11 cellular contexts compared by ENCODE assay signal in the genomic region with DNA sequence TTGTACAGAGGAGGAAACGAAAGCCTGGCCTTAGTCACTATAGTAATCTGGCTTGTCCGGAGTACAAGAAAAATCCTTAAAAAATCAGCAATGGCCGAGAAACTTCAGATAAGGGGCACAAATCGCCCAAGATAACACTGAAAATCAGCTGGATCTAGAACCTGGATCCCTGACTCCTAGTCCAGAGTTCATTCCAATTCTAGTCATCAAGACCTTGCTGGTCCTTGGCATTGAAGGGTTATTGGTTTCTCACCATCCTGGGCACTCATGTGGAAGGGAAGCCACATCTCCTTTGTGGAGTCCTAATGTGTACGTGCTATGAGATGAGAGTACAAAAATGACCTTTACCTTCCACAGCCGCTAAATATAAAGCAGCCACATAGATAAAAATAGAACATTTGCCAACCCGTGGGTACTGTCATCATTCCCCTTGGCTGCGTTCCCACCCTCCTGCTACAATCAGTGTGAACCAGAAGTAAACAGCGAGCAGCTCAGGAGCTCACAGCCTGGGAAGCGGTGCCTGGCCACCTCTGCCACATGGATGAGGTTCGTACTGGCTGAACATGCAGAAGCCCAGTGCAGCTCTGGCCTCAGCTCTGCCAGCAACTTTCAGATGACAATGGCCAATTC.
DNase-seq lines count a peak whose midpoint lies in the region; ATAC-seq and TF ChIP-seq lines count a peak whose summit lies in the region.
"Had no signal": no experiment of that assay in that cellular context is flagged by ENCODE, and none has a peak within 500 bp of the region (broad histone marks: within the 10 kb centered on the region; RNA-seq: fewer than 3 reads in every experiment).

No MANE protein-coding gene starts in this region.

- H3K36me3 ChIP-seq in HEK293 (ENCODE audit: control insufficient read depth in 2 of 2, insufficient read depth in 1 of 2, low read length in 2 of 2) = no peaks in the 10 kb centered on the region
- H3K36me3 ChIP-seq in skeletal muscle tissue (ENCODE audit: control insufficient read depth in 3 of 3, insufficient read depth in 3 of 3, low read length in 3 of 3) = peaks cover 34 to 57% (median 41%) of the 10 kb centered on the region in 3 donors

- intact Hi-C loops in Right ventricle myocardium superior (cut with DNase I) = no loop called here

- CTCF ChIA-PET in HEK293 (lab: Yijun Ruan, JAX) = interaction anchor here (0.5 to 5.7 kb wide), 4 partner anchors 12 to 224 kb away, joined by 3 to 42 read pairs (median 5); no protein-coding TSS in a partner anchor

- H3K27ac ChIP-seq in HEK293 (ENCODE audit: extremely low read depth, low read depth, low read length) (no peak overlapping the region), skeletal muscle tissue (ENCODE audit: low read depth, low read length) (peak overlapping the region; percentile 97)

- no peaks in the 10 kb centered on the region for H3K27me3 ChIP-seq in skeletal muscle tissue (ENCODE audit: control insufficient read depth in 3 of 3, insufficient read depth in 3 of 3, low read length in 3 of 3)

- no peak for TF ChIP-seq CTCF in HEK293 (tag by site-specific recombination; IDR thresholded peaks at IDR 0.05)

- H3K4me3 Mint-ChIP-seq in activated T-cell treated with anti-CD3 and anti-CD28 coated beads, Interleukin-2, amount 50 U/mL, for 72 hours = no peak overlapping the region
- H3K4me3 Mint-ChIP-seq: type B pancreatic cell had no signal

- H3K9ac ChIP-seq in skeletal muscle tissue (ENCODE audit: low read depth in 1 of 3, low read length in 3 of 3) = peak overlapping the region; percentile 40 to 79 (median 68)

- peaks cover 13% of the 10 kb centered on the region for H3K27me3 Mint-ChIP-seq in activated T-cell treated with anti-CD3 and anti-CD28 coated beads, Interleukin-2, amount 50 U/mL, for 72 hours (ENCODE audit: low read depth)
- H3K27me3 Mint-ChIP-seq: type B pancreatic cell had no signal

- no peak overlapping the region for H3K4me3 ChIP-seq in HEK293 (ENCODE audit: low read depth, low read length)
- H3K4me3 ChIP-seq in skeletal muscle tissue (ENCODE audit: low read length in 3 of 3) = peak overlapping the region; percentile 26 to 62 (median 44)

- H3K27ac Mint-ChIP-seq in activated T-cell treated with anti-CD3 and anti-CD28 coated beads, Interleukin-2, amount 50 U/mL, for 72 hours = no peak overlapping the region
- H3K27ac Mint-ChIP-seq: type B pancreatic cell had no signal

- ATAC-seq in Right ventricle myocardium superior (ENCODE audit: poor library complexity) = peak; percentile 70
- ATAC-seq in HG02678 (IDR thresholded peaks at IDR 0.05; ENCODE audit: unreplicated experiment) = no peak
- no peak for ATAC-seq in activated T-cell treated with anti-CD3 and anti-CD28 coated beads, Interleukin-2, amount 50 U/mL, for 72 hours (replicated peaks in 1 of 2)

- POLR2A ChIA-PET in HEK293 (lab: Yijun Ruan, JAX) = no interaction called here

- H3K4me1 ChIP-seq in HEK293 (ENCODE audit: control insufficient read depth, insufficient read depth, low read length) (no peaks in the 10 kb centered on the region), skeletal muscle tissue (ENCODE audit: control insufficient read depth in 3 of 3, insufficient read depth in 3 of 3, low read length in 3 of 3) (peaks cover 39 to 70% (median 68%) of the 10 kb centered on the region in 3 donors)

- no peaks in the 10 kb centered on the region for H3K9me3 ChIP-seq in HEK293 (ENCODE audit: control insufficient read depth, insufficient read depth, low read depth, low read length)
- no peaks in the 10 kb centered on the region for H3K9me3 ChIP-seq in skeletal muscle tissue (ENCODE audit: control insufficient read depth in 3 of 3, low read length in 3 of 3)

- no peaks in the 10 kb centered on the region for H3K9me3 Mint-ChIP-seq in activated T-cell treated with anti-CD3 and anti-CD28 coated beads, Interleukin-2, amount 50 U/mL, for 72 hours
- H3K9me3 Mint-ChIP-seq: type B pancreatic cell had no signal

- DNase-seq in RPMI7951 (ENCODE audit: low read depth) = peak; percentile 64
- peak; percentile 87 for DNase-seq in Right ventricle myocardium superior
- DNase-seq in NCI-H2196 treated with DMSO at 0.1 percent for 48 hours (lab: John Stamatoyannopoulos, UW; ENCODE audit: unreplicated experiment) = no peak
- no peak for DNase-seq in NCI-H1417 (lab: John Stamatoyannopoulos, UW)
- no peak for DNase-seq in activated T-cell treated with anti-CD3 and anti-CD28 coated beads, Interleukin-2, amount 50 U/mL, for 72 hours
- DNase-seq: DMS79; stimulated activated CD4-positive, alpha-beta T cell treated with anti-CD3 and anti-CD28 coated beads, Interleukin-12 subunit alpha, Interleukin-12 subunit beta, amount 100 ng/mL, for 4 hours had no signal

- peaks cover 9% of the 10 kb centered on the region for H3K4me1 Mint-ChIP-seq in activated T-cell treated with anti-CD3 and anti-CD28 coated beads, Interleukin-2, amount 50 U/mL, for 72 hours (ENCODE audit: low read depth)

- no peaks in the 10 kb centered on the region for H3K36me3 Mint-ChIP-seq in activated T-cell treated with anti-CD3 and anti-CD28 coated beads, Interleukin-2, amount 50 U/mL, for 72 hours (ENCODE audit: insufficient read depth in 2 of 2)
- H3K36me3 Mint-ChIP-seq: type B pancreatic cell had no signal

TF ChIP-seq in HEK293, 187 proteins besides CTCF, POLR2A, EP300 and RAD21:
- TF ChIP-seq ZNF18 (tag by site-specific recombination; IDR thresholded peaks at IDR 0.05) (0 out of 2 replicates have a peak, but pooled peaks have one; percentile 19), ZNF433 (tag by site-specific recombination; IDR thresholded peaks at IDR 0.05; ENCODE audit: low read depth) (no peak)
TF ChIP-seq in HEK293: peak in this region for 1.

Comparison
In these comparisons a context has a peak if more than half of its experiments do, and no peak if none do; other contexts are left out.
1. DNase-seq: peak in RPMI7951 (single experiment) and Right ventricle myocardium superior (single experiment); none in NCI-H2196 treated with DMSO at 0.1 percent for 48 hours (single experiment), NCI-H1417 (0 of 3) and activated T-cell treated with anti-CD3 and anti-CD28 coated beads, Interleukin-2, amount 50 U/mL, for 72 hours (0 of 2).